In genomic region chr19:4172861-4173473, GRCh38 we compare ENCODE assay signal across 9 cellular contexts. TPM values are rescaled to one million over a fixed set of nuclear protein-coding genes. Genes with fewer than 3 reads are reported as not detected.
DNase-seq lines count a peak whose midpoint lies in the region; ATAC-seq and TF ChIP-seq lines count a peak whose summit lies in the region.
"Had no signal": no experiment of that assay in that cellular context is flagged by ENCODE, and none has a peak within 500 bp of the region (broad histone marks: within the 10 kb centered on the region; RNA-seq: fewer than 3 reads in every experiment).

No MANE protein-coding gene starts in this region.

- DNase-seq in EH (ENCODE audit: low read depth), result peak; percentile 52
- DNase-seq in NCI-H460 (ENCODE audit: extremely low read depth, low read depth), result peak; percentile 33
- DNase-seq in activated T-cell treated with anti-CD3 and anti-CD28 coated beads for 1 hour (ENCODE audit: low read depth), result peak; percentile 65
- DNase-seq in foreskin fibroblast, result peak; percentile 17 to 74
- peak; percentile 67 to 82 for DNase-seq in psoas muscle

- 3 to 5% (median 4%) methylated on average over 42 to 45 of the region's 45 CpGs for WGBS in psoas muscle, 3 donors

- no peak overlapping the region for H3K27ac ChIP-seq in psoas muscle

- no peak overlapping the region for H3K4me3 ChIP-seq in foreskin fibroblast (ENCODE audit: low read depth in 1 of 2, low read length in 2 of 2)
- no peak overlapping the region for H3K4me3 ChIP-seq in psoas muscle

- peaks cover 0 to 8% (median 0%) of the 10 kb centered on the region in 3 donors for H3K27me3 ChIP-seq in psoas muscle (ENCODE audit: insufficient read depth in 3 of 3, low read length in 2 of 3)

- ATAC-seq in psoas muscle, result peak in 3 of 4 donors; percentile 76 to 92 (median 83)
- no peak for ATAC-seq in HG02642 (IDR thresholded peaks at IDR 0.05; ENCODE audit: poor library complexity, unreplicated experiment)
- no peak for ATAC-seq in GM21423 (IDR thresholded peaks at IDR 0.05; ENCODE audit: unreplicated experiment)
- no peak for ATAC-seq in GM18502 (IDR thresholded peaks at IDR 0.05; ENCODE audit: poor library complexity, unreplicated experiment)

- H3K36me3 ChIP-seq in psoas muscle (ENCODE audit: insufficient read depth in 1 of 2, low read depth in 1 of 2), result peaks cover 0 to 30% of the 10 kb centered on the region in 2 donors

- H3K9me3 ChIP-seq in psoas muscle, result no peaks in the 10 kb centered on the region

- H3K4me1 ChIP-seq in psoas muscle, result no peaks in the 10 kb centered on the region

- intact Hi-C loops in psoas muscle (cut with DNase I), result no loop called here

- TF ChIP-seq CTCF in foreskin fibroblast (IDR thresholded peaks at IDR 0.05; ENCODE audit: low read depth, low read length) (no peak), psoas muscle (IDR thresholded peaks at IDR 0.05) (no peak)

RNA-seq across cellular contexts. Expression of gene SIRT6, which starts 9.4 kb away (rescaled TPM):
- 13.9 and 14.8 TPM in 2 replicates for total RNA-seq in NCI-H460 (2014; rRNA removed; shearing (Covaris generic))
- polyA plus RNA-seq in NCI-H460 (2014; cell fraction: nucleus; rRNA removed), result 35.5 and 46.7 TPM in 2 replicates
- total RNA-seq in psoas muscle, result 10 to 100 TPM in 3 of 4 donors, 1 to 10 TPM in 1; 8.4 to 13.1 (median 11.4) TPM
- 10 to 100 TPM; 15.0 to 23.5 (median 22.9) TPM for polyA plus RNA-seq in psoas muscle

RNA-seq across cellular contexts. Expression of gene ANKRD24, which starts 9.5 kb away (rescaled TPM):
- total RNA-seq in NCI-H460 (2014; rRNA removed; shearing (Covaris generic)), result 0.20 and 0.37 TPM in 2 replicates
- polyA plus RNA-seq in NCI-H460 (2014; cell fraction: nucleus; rRNA removed), result 0.78 and 3.0 TPM in 2 replicates
- 1 to 10 TPM in 2 of 4 donors, under 1 TPM in 2; 0.36 to 2.7 (median 0.84) TPM for total RNA-seq in psoas muscle
- under 1 TPM; 0.34 to 0.74 (median 0.41) TPM for polyA plus RNA-seq in psoas muscle

RNA-seq across cellular contexts. Expression of gene CREB3L3, which starts 19.5 kb away (rescaled TPM):
- not detected in 2 replicates for total RNA-seq in NCI-H460 (2014; rRNA removed; shearing (Covaris generic))
- not detected in 2 replicates for polyA plus RNA-seq in NCI-H460 (2014; cell fraction: nucleus; rRNA removed)
- not detected for total RNA-seq in psoas muscle
- polyA plus RNA-seq in psoas muscle, result under 1 TPM in 2 of 3 donors, not detected in 1; 0.04 to 0.22 TPM
- total RNA-seq: endothelial cell of umbilical vein had no signal
- polyA plus RNA-seq: endothelial cell of umbilical vein had no signal

RNA-seq across cellular contexts. Expression of gene MAP2K2, which starts 49.0 kb away (rescaled TPM):
- total RNA-seq in NCI-H460 (2014; rRNA removed; shearing (Covaris generic)), result 154 and 184 TPM in 2 replicates
- polyA plus RNA-seq in NCI-H460 (2014; cell fraction: nucleus; rRNA removed), result 121 and 142 TPM in 2 replicates
- 100 to 1,000 TPM; 136 to 192 (median 151) TPM for total RNA-seq in psoas muscle
- polyA plus RNA-seq in psoas muscle, result 100 to 1,000 TPM; 189 to 290 (median 207) TPM

RNA-seq across cellular contexts. Expression of gene EBI3, which starts 56.4 kb away (rescaled TPM):
- total RNA-seq in NCI-H460 (2014; rRNA removed; shearing (Covaris generic)), result 0.30 TPM in 1 of 2 replicates, not detected in the other
- not detected in 2 replicates for polyA plus RNA-seq in NCI-H460 (2014; cell fraction: nucleus; rRNA removed)
- total RNA-seq in psoas muscle, result under 1 TPM; 0.48 to 0.64 (median 0.58) TPM
- under 1 TPM; 0.19 to 0.77 (median 0.27) TPM for polyA plus RNA-seq in psoas muscle

Comparison
In these comparisons a context has a peak if more than half of its experiments do, and no peak if none do; other contexts are left out.
1. ATAC-seq: peak in psoas muscle (3 of 4); none in HG02642 (single experiment), GM21423 (single experiment) and GM18502 (single experiment).
2. Peak in every context shown above with its lines, with median percentiles within 50 percentile points of each other: DNase-seq.